In genomic region chr12:62711626-62712305, GRCh38 we compare ENCODE assay signal across 2 cellular contexts.
TF ChIP-seq lines count a peak whose summit lies in the region.

No MANE protein-coding gene starts in this region.

TF ChIP-seq in A549, 52 proteins besides CTCF, POLR2A, EP300 and RAD21:
- TF ChIP-seq, protein P1, sequence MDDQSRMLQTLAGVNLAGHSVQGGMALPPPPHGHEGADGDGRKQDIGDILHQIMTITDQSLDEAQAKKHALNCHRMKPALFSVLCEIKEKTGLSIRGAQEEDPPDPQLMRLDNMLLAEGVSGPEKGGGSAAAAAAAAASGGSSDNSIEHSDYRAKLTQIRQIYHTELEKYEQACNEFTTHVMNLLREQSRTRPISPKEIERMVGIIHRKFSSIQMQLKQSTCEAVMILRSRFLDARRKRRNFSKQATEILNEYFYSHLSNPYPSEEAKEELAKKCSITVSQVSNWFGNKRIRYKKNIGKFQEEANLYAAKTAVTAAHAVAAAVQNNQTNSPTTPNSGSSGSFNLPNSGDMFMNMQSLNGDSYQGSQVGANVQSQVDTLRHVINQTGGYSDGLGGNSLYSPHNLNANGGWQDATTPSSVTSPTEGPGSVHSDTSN (IDR thresholded peaks at IDR 0.05) = 0 out of 2 replicates have a peak, but pooled peaks have one; percentile 38
- TF ChIP-seq HOXB5 (CRISPR knock-in tag; IDR thresholded peaks at IDR 0.05) (peak; percentile 73; the same call in 1 of the 2 replicates), RARB (CRISPR knock-in tag; IDR thresholded peaks at IDR 0.05) (no peak)

TF ChIP-seq in IMR-90, 13 proteins besides CTCF, POLR2A, EP300 and RAD21 (continued from another document):
- TF ChIP-seq CHD1 (IDR thresholded peaks at IDR 0.05; ENCODE audit: low read depth, low read length) (no peak), RFX5 (IDR thresholded peaks at IDR 0.05; ENCODE audit: low read depth, low read length) (no peak), FOS (IDR thresholded peaks at IDR 0.05; ENCODE audit: low read depth, low read length) (no peak), MXI1 (IDR thresholded peaks at IDR 0.05; ENCODE audit: borderline replicate concordance, low read depth, low read length) (no peak), SMC3 (IDR thresholded peaks at IDR 0.05; ENCODE audit: low read depth, low read length) (no peak), CEBPB (IDR thresholded peaks at IDR 0.05; ENCODE audit: low read depth, low read length) (no peak), RCOR1 (IDR thresholded peaks at IDR 0.05; ENCODE audit: insufficient replicate concordance, low read length) (no peak), MAZ (IDR thresholded peaks at IDR 0.05; ENCODE audit: borderline replicate concordance, low read depth, low read length) (no peak), MAFK (IDR thresholded peaks at IDR 0.05; ENCODE audit: low read depth, low read length) (no peak), BHLHE40 (IDR thresholded peaks at IDR 0.05; ENCODE audit: low read depth, low read length) (no peak), ELK1 (IDR thresholded peaks at IDR 0.05; ENCODE audit: borderline replicate concordance, low read depth, low read length) (no peak)
